ENCODE assay signal across 8 cellular contexts in genomic region chr2:96637385-96638143, GRCh38. TPM values are rescaled to one million over a fixed set of nuclear protein-coding genes. Genes with fewer than 3 reads are reported as not detected.
DNase-seq lines count a peak whose midpoint lies in the region; ATAC-seq lines count a peak whose summit lies in the region.

No MANE protein-coding gene starts in this region.

- DNase-seq in G401 (ENCODE audit: low spot score): peak; percentile 58
- peak; percentile 66 for DNase-seq in GOT3 (lab: John Stamatoyannopoulos, UW)
- peak; percentile 49 to 53 for DNase-seq in Kasumi-1 (lab: John Stamatoyannopoulos, UW)
- peak; percentile 72 to 89 (median 79) for DNase-seq in T-helper 2 cell
- peak; percentile 81 for DNase-seq in hepatic stellate cell (ENCODE audit: low spot score)
- DNase-seq in renal cortical epithelial cell (ENCODE audit: low read depth): peak; percentile 72
- peak; percentile 95 to 96 for DNase-seq in aorta

- in situ Hi-C loops in G401 (cut with HindIII; ENCODE audit: low sequenced_read_pairs): no loop called here

- H3K4me3 ChIP-seq in aorta (ENCODE audit: low read length in 2 of 2): peak overlapping the region; percentile 58 to 77

- 1% methylated on average over 44 to 50 of the region's 50 CpGs for WGBS in aorta, 2 donors

- no peaks in the 10 kb centered on the region for H3K36me3 ChIP-seq in aorta (ENCODE audit: control insufficient read depth in 1 of 2, insufficient read depth in 2 of 2, low read length in 1 of 2)

- ATAC-seq in aorta (ENCODE audit: low FRiP score): peak; percentile 94

- H3K9me3 ChIP-seq in aorta (ENCODE audit: control insufficient read depth, low read length): no peaks in the 10 kb centered on the region

- intact Hi-C loops in aorta (cut with DNase I): loop anchor here (1.0 to 10.0 kb wide), 6 partner anchors 28 to 127 kb away; partner anchors contain the start of genes CNNM4 (in 2 of the 2), ARID5A (in 1 of the 2) and LMAN2L (in 1 of the 2)

- peak overlapping the region; percentile 81 for H3K27ac ChIP-seq in angular gyrus (ENCODE audit: low read depth, low read length)
- peak overlapping the region; percentile 85 to 88 for H3K27ac ChIP-seq in aorta (ENCODE audit: low read depth in 1 of 2, low read length in 2 of 2)

- H3K4me1 ChIP-seq in aorta (ENCODE audit: control insufficient read depth in 1 of 2, insufficient read depth in 2 of 2, low read length in 2 of 2): no peaks in the 10 kb centered on the region

- H3K27me3 ChIP-seq in aorta (ENCODE audit: control insufficient read depth in 1 of 2, insufficient read depth in 2 of 2, low read length in 1 of 2): no peaks in the 10 kb centered on the region

RNA-seq across cellular contexts. Expression of gene KANSL3, which starts 0.5 kb away (rescaled TPM):
- 17.7 and 33.5 TPM in 2 replicates for total RNA-seq in G401 (2014; rRNA removed; shearing (Covaris generic))
- total RNA-seq in renal cortical epithelial cell: 21.4 and 55.2 TPM in 2 replicates
- 10 to 100 TPM; 49.9 to 63.0 TPM for total RNA-seq in aorta
- polyA plus RNA-seq in aorta: 10 to 100 TPM; 15.4 to 31.6 TPM

RNA-seq across cellular contexts. Expression of gene FER1L5, which starts 5.0 kb away (rescaled TPM):
- total RNA-seq in G401 (2014; rRNA removed; shearing (Covaris generic)): not detected in 2 replicates
- total RNA-seq in renal cortical epithelial cell: under 0.01 and 1.5 TPM in 2 replicates
- under 1 TPM; 0.10 to 0.42 TPM for total RNA-seq in aorta
- polyA plus RNA-seq in aorta: under 1 TPM in 1 of 2 donors, not detected in 1; 0.05 TPM

Comparison
In these comparisons a context has a peak if more than half of its experiments do, and no peak if none do; other contexts are left out.
1. Peak in every context shown above with its lines: DNase-seq, ATAC-seq, H3K4me3 ChIP-seq and H3K27ac ChIP-seq.